ENCODE assay signal across 8 cellular contexts in the genomic region with DNA sequence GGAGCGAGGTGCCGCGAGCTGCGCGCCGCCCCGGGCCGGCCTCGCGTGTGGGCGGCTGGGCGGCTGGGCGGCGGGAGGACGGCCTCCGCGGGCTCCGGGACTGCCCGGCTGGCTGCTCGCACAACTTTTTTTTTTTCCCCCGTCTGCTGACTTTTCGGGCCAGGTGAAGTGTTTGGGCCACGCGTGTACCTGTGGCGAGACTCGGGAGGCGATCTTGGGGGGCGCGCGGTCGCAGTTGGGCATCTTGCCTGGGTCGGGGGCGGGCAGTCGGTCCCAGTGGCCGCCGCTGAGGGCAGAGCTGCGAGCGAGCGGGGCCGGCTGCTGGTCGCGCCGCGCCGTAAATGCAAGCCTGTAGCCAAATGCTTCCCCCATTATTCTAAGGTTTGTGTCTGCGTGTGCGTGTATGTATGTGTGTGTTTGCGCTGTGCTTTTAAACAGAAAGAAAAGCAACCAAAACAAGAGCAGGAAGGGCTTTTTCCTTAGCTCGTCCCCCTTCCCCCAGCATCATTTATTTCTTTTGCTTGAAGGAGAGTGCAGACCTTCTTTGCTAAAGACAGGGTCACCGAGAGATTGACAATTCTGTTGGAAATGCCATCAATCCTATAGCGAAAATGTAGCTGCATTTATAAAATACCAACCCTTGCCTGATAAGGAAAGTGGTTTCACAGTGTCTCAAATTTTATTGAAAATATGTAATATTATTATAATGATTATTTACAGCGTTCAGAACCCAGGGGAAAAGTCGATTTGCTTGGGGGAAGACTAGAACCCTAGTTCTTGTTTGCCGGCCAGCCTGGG.
DNase-seq lines count a peak whose midpoint lies in the region; ATAC-seq and TF ChIP-seq lines count a peak whose summit lies in the region.

No MANE protein-coding gene starts in this region.

- peaks cover 17% of the 10 kb centered on the region for H3K4me1 ChIP-seq in CD8-positive, alpha-beta T cell (ENCODE audit: insufficient read depth, low read length)
- peaks cover 13% of the 10 kb centered on the region for H3K4me1 ChIP-seq in ovary (ENCODE audit: insufficient read depth)

- H3K36me3 Mint-ChIP-seq in CD8-positive, alpha-beta T cell, result no peaks in the 10 kb centered on the region

- H3K9me3 ChIP-seq in CD8-positive, alpha-beta T cell (ENCODE audit: low read length), result no peaks in the 10 kb centered on the region
- no peaks in the 10 kb centered on the region for H3K9me3 ChIP-seq in ovary

- CTCF ChIA-PET in CD8-positive, alpha-beta T cell (lab: Charles Lee), result no interaction called here

- TF ChIP-seq POLR2A in ovary (IDR thresholded peaks at IDR 0.05), result no peak

- POLR2A ChIA-PET in CD8-positive, alpha-beta T cell (lab: Charles Lee), result no interaction called here

- 5 to 7% (median 7%) methylated on average over 44 to 54 of the region's 54 CpGs for WGBS in ovary, 3 donors

- peaks cover 24% of the 10 kb centered on the region for H3K27me3 ChIP-seq in CD8-positive, alpha-beta T cell (ENCODE audit: insufficient read depth, low read length)
- H3K27me3 ChIP-seq in ovary, result no peaks in the 10 kb centered on the region

- no peak for TF ChIP-seq CTCF in CD8-positive, alpha-beta T cell (IDR thresholded peaks at IDR 0.05)
- TF ChIP-seq CTCF in foreskin fibroblast (IDR thresholded peaks at IDR 0.05; ENCODE audit: low read depth, low read length) (no peak), ovary (IDR thresholded peaks at IDR 0.05) (no peak)

- peaks cover 65% of the 10 kb centered on the region for H3K27me3 Mint-ChIP-seq in CD8-positive, alpha-beta T cell (ENCODE audit: low read depth)

- intact Hi-C loops in CD8-positive, alpha-beta T cell (cut with DNase I, micrococcal nuclease), result no loop called here
- intact Hi-C loops in ovary (cut with DNase I), result no loop called here

- no peak for TF ChIP-seq EP300 in ovary (IDR thresholded peaks at IDR 0.05)

- H3K4me1 Mint-ChIP-seq in CD8-positive, alpha-beta T cell (ENCODE audit: low read depth), result peaks cover 31% of the 10 kb centered on the region

- H3K27ac Mint-ChIP-seq in CD8-positive, alpha-beta T cell, result no peak overlapping the region

- no peak overlapping the region for H3K27ac ChIP-seq in CD8-positive, alpha-beta T cell (ENCODE audit: low read depth, low read length)
- H3K27ac ChIP-seq in ovary, result no peak overlapping the region

- H3K36me3 ChIP-seq in CD8-positive, alpha-beta T cell (ENCODE audit: insufficient read depth, low read length), result no peaks in the 10 kb centered on the region
- H3K36me3 ChIP-seq in ovary, result no peaks in the 10 kb centered on the region

- no peak overlapping the region for H3K4me3 ChIP-seq in CD8-positive, alpha-beta T cell (ENCODE audit: low read depth, low read length)
- H3K4me3 ChIP-seq in foreskin fibroblast (ENCODE audit: low read depth in 1 of 2, low read length in 2 of 2), result peak overlapping the region; percentile 61 to 76
- H3K4me3 ChIP-seq in ovary, result peak overlapping the region; percentile 21

- no peak for ATAC-seq in CD8-positive, alpha-beta T cell
- ATAC-seq in HG03135 (IDR thresholded peaks at IDR 0.05; ENCODE audit: unreplicated experiment) (no peak), HG03097 (IDR thresholded peaks at IDR 0.05; ENCODE audit: low FRiP score, unreplicated experiment) (no peak)

- peak overlapping the region; percentile 35 for H3K4me3 Mint-ChIP-seq in CD8-positive, alpha-beta T cell

- no peak for DNase-seq in CD8-positive, alpha-beta T cell
- peak; percentile 59 for DNase-seq in NCI-H748 (lab: John Stamatoyannopoulos, UW; ENCODE audit: unreplicated experiment)
- peak in 1 of 2 donors; percentile 71 for DNase-seq in foreskin fibroblast
- DNase-seq in ovary, result no peak
- no peak for DNase-seq in NCI-H1436 treated with DMSO at 0.1 percent for 48 hours (lab: John Stamatoyannopoulos, UW)
- DNase-seq in NCI-H510A (lab: John Stamatoyannopoulos, UW), result no peak

- no peaks in the 10 kb centered on the region for H3K9me3 Mint-ChIP-seq in CD8-positive, alpha-beta T cell
